10 cellular contexts compared by ENCODE assay signal in the genomic region with DNA sequence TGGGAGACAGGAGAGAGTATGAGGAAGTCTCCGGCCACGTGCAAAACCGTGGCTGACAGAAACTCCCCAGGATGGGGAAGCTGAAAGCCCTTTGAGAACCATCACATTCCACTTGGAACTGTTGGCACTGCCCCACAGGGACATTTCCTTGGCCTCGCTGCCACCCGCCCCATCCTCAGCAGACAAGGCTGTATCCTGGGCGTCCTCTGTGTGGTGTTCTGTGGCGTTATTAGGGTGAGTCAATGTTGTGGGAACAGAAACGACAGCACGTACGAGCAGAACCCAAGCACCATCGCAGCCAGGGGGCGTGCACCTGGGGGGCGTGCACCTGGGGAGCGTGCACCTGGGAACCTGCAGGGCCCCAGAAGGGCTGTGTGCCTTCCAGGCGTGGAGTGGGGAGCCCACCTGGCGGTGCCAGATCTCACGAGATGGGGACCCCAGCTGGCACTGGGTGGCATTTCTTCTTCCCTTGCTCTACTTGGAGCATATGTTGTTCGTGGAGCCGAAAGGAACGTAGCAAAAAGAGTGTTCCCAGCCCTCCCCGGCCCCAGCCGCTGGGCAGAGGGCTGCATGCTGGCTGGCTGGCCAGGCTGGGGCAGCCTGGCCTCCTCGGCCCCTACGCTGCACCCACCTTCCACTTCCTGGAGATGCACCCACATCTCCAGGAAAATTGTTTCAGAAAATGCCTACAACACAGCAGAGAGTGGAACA. TPM values are rescaled to one million over a fixed set of nuclear protein-coding genes. Genes with fewer than 3 reads are reported as not detected.
DNase-seq lines count a peak whose midpoint lies in the region; ATAC-seq and TF ChIP-seq lines count a peak whose summit lies in the region.
"Had no signal": no experiment of that assay in that cellular context is flagged by ENCODE, and none has a peak within 500 bp of the region (broad histone marks: within the 10 kb centered on the region; RNA-seq: fewer than 3 reads in every experiment).

No MANE protein-coding gene starts in this region.

- peaks cover 3% of the 10 kb centered on the region for H3K27me3 Mint-ChIP-seq in activated naive CD8-positive, alpha-beta T cell treated with anti-CD3 and anti-CD28 coated beads, Interleukin-2, amount 10 ng/mL, durations not matched to agents 7 days and 5 days
- peaks cover 3% of the 10 kb centered on the region for H3K27me3 Mint-ChIP-seq in memory B cell
- peaks cover 0 to 9% (median 4%) of the 10 kb centered on the region in 3 donors for H3K27me3 Mint-ChIP-seq in immature natural killer cell (ENCODE audit: low read depth in 3 of 3)
- peaks cover 6 to 13% of the 10 kb centered on the region in 2 donors for H3K27me3 Mint-ChIP-seq in natural killer cell treated with Interleukin-12 subunit alpha and Interleukin-12 subunit beta and Interleukin-15 and Interleukin-18, amount 100 ng/mL, for 72 hours

- peak; percentile 24 for DNase-seq in COR-L47 (lab: John Stamatoyannopoulos, UW)
- DNase-seq in activated naive CD8-positive, alpha-beta T cell treated with anti-CD3 and anti-CD28 coated beads, Interleukin-2, amount 10 ng/mL, durations not matched to agents 7 days and 5 days: no peak
- peak; percentile 64 to 66 for DNase-seq in memory B cell (ENCODE audit: low spot score in 2 of 2)
- DNase-seq in immature natural killer cell: no peak
- DNase-seq in natural killer cell treated with Interleukin-12 subunit alpha and Interleukin-12 subunit beta and Interleukin-15 and Interleukin-18, amount 100 ng/mL, for 72 hours (ENCODE audit: low spot score): no peak
- DNase-seq in stimulated activated CD4-positive, alpha-beta T cell treated with anti-CD3 and anti-CD28 coated beads, Interleukin-4, amount 100 ng/mL, for 24 hours: no peak

- no peaks in the 10 kb centered on the region for H3K36me3 ChIP-seq in HEK293 (ENCODE audit: control insufficient read depth in 2 of 2, insufficient read depth in 1 of 2, low read length in 2 of 2)

- no peak overlapping the region for H3K4me3 ChIP-seq in HEK293 (ENCODE audit: low read depth, low read length)

- 0 out of 2 replicates have a peak, but pooled peaks cover 3% of the 10 kb centered on the region for H3K4me1 ChIP-seq in HEK293 (ENCODE audit: control insufficient read depth, insufficient read depth, low read length)

- ATAC-seq in activated naive CD8-positive, alpha-beta T cell treated with anti-CD3 and anti-CD28 coated beads, Interleukin-2, amount 10 ng/mL, durations not matched to agents 7 days and 5 days (ENCODE audit: low read depth): peak; percentile 39
- peak; percentile 63 for ATAC-seq in memory B cell (ENCODE audit: low read depth)
- ATAC-seq in HG03565 (IDR thresholded peaks at IDR 0.05; ENCODE audit: unreplicated experiment): no peak
- ATAC-seq in natural killer cell treated with Interleukin-12 subunit alpha and Interleukin-12 subunit beta and Interleukin-15 and Interleukin-18, amount 100 ng/mL, for 72 hours: no peak

- CTCF ChIA-PET in HEK293 (lab: Yijun Ruan, JAX): interaction anchor here (0.9 kb wide), 1 partner anchor 76 kb away, joined by 3 read pairs; no protein-coding TSS in a partner anchor

- H3K4me1 Mint-ChIP-seq in activated naive CD8-positive, alpha-beta T cell treated with anti-CD3 and anti-CD28 coated beads, Interleukin-2, amount 10 ng/mL, durations not matched to agents 7 days and 5 days: peaks cover 3% of the 10 kb centered on the region
- H3K4me1 Mint-ChIP-seq in memory B cell (peaks cover 36% of the 10 kb centered on the region), immature natural killer cell (no peaks in the 10 kb centered on the region)
- H3K4me1 Mint-ChIP-seq in natural killer cell treated with Interleukin-12 subunit alpha and Interleukin-12 subunit beta and Interleukin-15 and Interleukin-18, amount 100 ng/mL, for 72 hours (ENCODE audit: low read depth in 2 of 2): peaks cover 0 to 5% of the 10 kb centered on the region in 2 donors

- H3K36me3 Mint-ChIP-seq in activated naive CD8-positive, alpha-beta T cell treated with anti-CD3 and anti-CD28 coated beads, Interleukin-2, amount 10 ng/mL, durations not matched to agents 7 days and 5 days: no peaks in the 10 kb centered on the region
- H3K36me3 Mint-ChIP-seq in memory B cell: peaks cover 7% of the 10 kb centered on the region
- H3K36me3 Mint-ChIP-seq in immature natural killer cell: no peaks in the 10 kb centered on the region
- no peaks in the 10 kb centered on the region for H3K36me3 Mint-ChIP-seq in natural killer cell treated with Interleukin-12 subunit alpha and Interleukin-12 subunit beta and Interleukin-15 and Interleukin-18, amount 100 ng/mL, for 72 hours

- H3K9me3 ChIP-seq in HEK293 (ENCODE audit: control insufficient read depth, insufficient read depth, low read depth, low read length): no peaks in the 10 kb centered on the region

- POLR2A ChIA-PET in HEK293 (lab: Yijun Ruan, JAX): no interaction called here
- POLR2A ChIA-PET in activated naive CD8-positive, alpha-beta T cell treated with anti-CD3 and anti-CD28 coated beads, Interleukin-2, amount 10 ng/mL, durations not matched to agents 7 days and 5 days (lab: Charles Lee): interaction anchor here (0.9 kb wide), 1 partner anchor 11 kb away, joined by 3 read pairs; no protein-coding TSS in a partner anchor

- no peaks in the 10 kb centered on the region for H3K9me3 Mint-ChIP-seq in activated naive CD8-positive, alpha-beta T cell treated with anti-CD3 and anti-CD28 coated beads, Interleukin-2, amount 10 ng/mL, durations not matched to agents 7 days and 5 days
- H3K9me3 Mint-ChIP-seq in memory B cell: no peaks in the 10 kb centered on the region
- H3K9me3 Mint-ChIP-seq in immature natural killer cell: no peaks in the 10 kb centered on the region
- no peaks in the 10 kb centered on the region for H3K9me3 Mint-ChIP-seq in natural killer cell treated with Interleukin-12 subunit alpha and Interleukin-12 subunit beta and Interleukin-15 and Interleukin-18, amount 100 ng/mL, for 72 hours

- TF ChIP-seq CTCF in HEK293 (tag by site-specific recombination; IDR thresholded peaks at IDR 0.05): no peak

- H3K27ac Mint-ChIP-seq in activated naive CD8-positive, alpha-beta T cell treated with anti-CD3 and anti-CD28 coated beads, Interleukin-2, amount 10 ng/mL, durations not matched to agents 7 days and 5 days: no peak overlapping the region
- H3K27ac Mint-ChIP-seq in memory B cell: peak overlapping the region; percentile 96
- H3K27ac Mint-ChIP-seq in immature natural killer cell: no peak overlapping the region
- H3K27ac Mint-ChIP-seq in natural killer cell treated with Interleukin-12 subunit alpha and Interleukin-12 subunit beta and Interleukin-15 and Interleukin-18, amount 100 ng/mL, for 72 hours: no peak overlapping the region

- H3K27ac ChIP-seq in HEK293 (ENCODE audit: extremely low read depth, low read depth, low read length): no peak overlapping the region
- H3K27ac ChIP-seq: epithelial cell of prostate had no signal

- H3K4me3 Mint-ChIP-seq in activated naive CD8-positive, alpha-beta T cell treated with anti-CD3 and anti-CD28 coated beads, Interleukin-2, amount 10 ng/mL, durations not matched to agents 7 days and 5 days: no peak overlapping the region
- peak overlapping the region; percentile 91 for H3K4me3 Mint-ChIP-seq in memory B cell
- no peak overlapping the region for H3K4me3 Mint-ChIP-seq in immature natural killer cell
- no peak overlapping the region for H3K4me3 Mint-ChIP-seq in natural killer cell treated with Interleukin-12 subunit alpha and Interleukin-12 subunit beta and Interleukin-15 and Interleukin-18, amount 100 ng/mL, for 72 hours

TF ChIP-seq in HEK293, 187 proteins besides CTCF, POLR2A, EP300 and RAD21:
- TF ChIP-seq ZNF621 (tag by site-specific recombination; IDR thresholded peaks at IDR 0.05) (no peak), KLF9 (tag by site-specific recombination; IDR thresholded peaks at IDR 0.05; ENCODE audit: low read depth) (peak; percentile 55)
TF ChIP-seq in HEK293: peak in this region for 1.

RNA-seq across cellular contexts. Expression of a gene that starts 35.4 kb away (rescaled TPM):
- under 1 TPM; 0.22 to 0.26 TPM for total RNA-seq in activated naive CD8-positive, alpha-beta T cell treated with anti-CD3 and anti-CD28 coated beads, Interleukin-2, amount 10 ng/mL, durations not matched to agents 7 days and 5 days
- under 1 TPM in 2 of 3 donors, not detected in 1; 0.13 to 0.30 TPM for polyA plus RNA-seq in immature natural killer cell
- under 1 TPM; 0.19 to 0.47 TPM for total RNA-seq in natural killer cell treated with Interleukin-12 subunit alpha and Interleukin-12 subunit beta and Interleukin-15 and Interleukin-18, amount 100 ng/mL, for 72 hours
- total RNA-seq: RPMI7951 had no signal

Comparison
In these comparisons a context has a peak if more than half of its experiments do, and no peak if none do; other contexts are left out.
1. DNase-seq: peak in COR-L47 (single experiment) and memory B cell (2 of 2); none in activated naive CD8-positive, alpha-beta T cell treated with anti-CD3 and anti-CD28 coated beads, Interleukin-2, amount 10 ng/mL, durations not matched to agents 7 days and 5 days (single experiment), immature natural killer cell (0 of 3), natural killer cell treated with Interleukin-12 subunit alpha and Interleukin-12 subunit beta and Interleukin-15 and Interleukin-18, amount 100 ng/mL, for 72 hours (single experiment) and stimulated activated CD4-positive, alpha-beta T cell treated with anti-CD3 and anti-CD28 coated beads, Interleukin-4, amount 100 ng/mL, for 24 hours (single experiment).
2. ATAC-seq: peak in activated naive CD8-positive, alpha-beta T cell treated with anti-CD3 and anti-CD28 coated beads, Interleukin-2, amount 10 ng/mL, durations not matched to agents 7 days and 5 days (single experiment) and memory B cell (single experiment); none in HG03565 (single experiment) and natural killer cell treated with Interleukin-12 subunit alpha and Interleukin-12 subunit beta and Interleukin-15 and Interleukin-18, amount 100 ng/mL, for 72 hours (0 of 2).